ENCODE assay signal across 8 cellular contexts in the genomic region with DNA sequence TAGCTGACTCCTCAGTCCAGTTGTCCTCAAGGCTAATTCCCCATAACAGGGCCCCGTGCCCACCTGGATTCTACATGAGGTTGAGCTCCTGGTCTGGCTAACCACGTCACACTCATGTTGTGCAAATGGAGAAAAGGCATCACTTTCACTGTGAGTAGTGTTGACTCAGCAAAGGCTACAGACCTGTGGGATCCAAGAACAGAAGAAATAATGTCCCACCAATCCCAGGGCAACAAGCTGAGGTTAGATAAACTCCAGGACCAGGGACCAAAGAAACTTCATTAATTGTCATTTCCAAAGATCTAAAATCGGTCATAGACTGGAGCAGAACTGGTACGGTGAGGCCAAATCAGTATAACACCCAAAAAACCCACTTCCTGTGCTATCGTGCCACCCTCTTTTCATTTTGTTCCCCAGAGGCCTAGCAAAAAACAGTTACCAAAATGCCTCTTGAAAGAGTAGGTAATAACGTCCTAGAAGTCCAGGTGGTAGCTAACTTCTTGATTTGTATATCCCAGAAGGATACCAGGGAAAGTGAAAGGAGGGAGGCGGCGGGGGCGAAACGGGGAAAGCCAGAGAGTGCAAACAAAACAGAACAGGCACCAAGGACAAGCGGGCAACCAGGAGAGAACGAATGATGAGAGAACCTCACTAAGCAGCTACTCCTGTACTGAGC. TPM values are rescaled to one million over a fixed set of nuclear protein-coding genes. Genes with fewer than 3 reads are reported as not detected.
DNase-seq lines count a peak whose midpoint lies in the region; ATAC-seq, FAIRE-seq and TF ChIP-seq lines count a peak whose summit lies in the region.

No MANE protein-coding gene starts in this region.

- no peaks in the 10 kb centered on the region for H4K20me1 ChIP-seq in keratinocyte (ENCODE audit: control insufficient read depth, extremely low read depth, insufficient read depth, low read length)

- ATAC-seq in HG03571 (IDR thresholded peaks at IDR 0.05; ENCODE audit: unreplicated experiment): peak; percentile 29
- ATAC-seq in GM19035 (IDR thresholded peaks at IDR 0.05; ENCODE audit: unreplicated experiment): no peak

- DNase-seq in AG04450 (ENCODE audit: low read depth, low spot score) (no peak), keratinocyte (ENCODE audit: low read depth, low spot score) (no peak), ovary (no peak), NCI-H2107 (lab: John Stamatoyannopoulos, UW) (no peak)
- DNase-seq in activated T-cell treated with anti-CD3 and anti-CD28 coated beads, Interleukin-2, amount 50 U/mL, for 1 hour: peak; percentile 34

- TF ChIP-seq EP300 in ovary (IDR thresholded peaks at IDR 0.05): no peak

- no peak overlapping the region for H2AFZ ChIP-seq in keratinocyte (ENCODE audit: control insufficient read depth, low read length)

- peak overlapping the region; percentile 83 for H3K9ac ChIP-seq in keratinocyte (ENCODE audit: control insufficient read depth, extremely low read depth, insufficient read depth, low read length)
- H3K9ac ChIP-seq in subcutaneous abdominal adipose tissue (ENCODE audit: low read length in 5 of 5): peak overlapping the region; percentile 81 to 97 (median 95)

- H3K36me3 ChIP-seq in keratinocyte (ENCODE audit: control insufficient read depth in 2 of 2, extremely low read depth in 1 of 2, insufficient read depth in 2 of 2, low read length in 2 of 2) (peaks cover 22 to 40% of the 10 kb centered on the region in 2 experiments), subcutaneous abdominal adipose tissue (ENCODE audit: control insufficient read depth in 5 of 5, insufficient read depth in 5 of 5, low read length in 5 of 5) (peaks cover 0 to 43% (median 37%) of the 10 kb centered on the region in 5 donors), ovary (no peaks in the 10 kb centered on the region)

- peak overlapping the region; percentile 82 for H3K4me2 ChIP-seq in keratinocyte (ENCODE audit: control insufficient read depth, extremely low read depth, insufficient read depth, low read depth, low read length)

- TF ChIP-seq POLR2A in ovary (IDR thresholded peaks at IDR 0.05): no peak

- H3K9me3 ChIP-seq in AG04450 (ENCODE audit: control insufficient read depth, insufficient read depth, low read length) (peaks cover 3% of the 10 kb centered on the region; the same call in 1 of the 2 replicates), keratinocyte (ENCODE audit: control insufficient read depth, low read depth, low read length) (no peaks in the 10 kb centered on the region), subcutaneous abdominal adipose tissue (ENCODE audit: control insufficient read depth in 5 of 5, low read length in 5 of 5) (no peaks in the 10 kb centered on the region), ovary (no peaks in the 10 kb centered on the region)

- CTCF ChIA-PET in AG04450 (lab: Charles Lee): interaction anchor here (0.6 to 2.5 kb wide), 7 partner anchors 9 to 439 kb away, joined by 3 to 19 read pairs (median 4); partner anchors contain the start of genes APOA5 and SIDT2

- dilution Hi-C loops in keratinocyte (cut with MboI; ENCODE audit: extremely low pct_ligation_motif_present, low sequenced_read_pairs): no loop called here

- WGBS in ovary, 3 donors: 62 to 71% (median 66%) methylated on average over 12 of the region's 12 CpGs

- intact Hi-C loops in ovary (cut with DNase I): loop anchor here (5.0 to 10.0 kb wide), 4 partner anchors 84 to 438 kb away; partner anchors contain the start of genes BACE1 (in 2 of the 4), APOA5 (in 1 of the 4) and CEP164 (in 1 of the 4)

- H3K79me2 ChIP-seq in keratinocyte (ENCODE audit: control insufficient read depth, insufficient read depth, low read length): peaks cover 43% of the 10 kb centered on the region

- peak overlapping the region; percentile 96 for H3K4me3 ChIP-seq in AG04450 (ENCODE audit: low read depth, low read length)
- peak overlapping the region; percentile 83 to 97 (median 86) for H3K4me3 ChIP-seq in keratinocyte (ENCODE audit: control insufficient read depth in 2 of 3, extremely low read depth in 1 of 3, insufficient read depth in 2 of 3, low read depth in 1 of 3, low read length in 3 of 3)
- H3K4me3 ChIP-seq in subcutaneous abdominal adipose tissue (ENCODE audit: low read depth in 1 of 5, low read length in 5 of 5): peak overlapping the region in 3 of 5 donors; percentile 83 to 97 (median 90)
- H3K4me3 ChIP-seq in ovary: no peak overlapping the region

- no peaks in the 10 kb centered on the region for H3K9me1 ChIP-seq in keratinocyte (ENCODE audit: control insufficient read depth, extremely low read depth, insufficient read depth, low read length)

- H3K27ac ChIP-seq in AG04450 (ENCODE audit: low read depth, low read length) (no peak overlapping the region), keratinocyte (ENCODE audit: control insufficient read depth, insufficient read depth, low read length) (peak overlapping the region; percentile 86), subcutaneous abdominal adipose tissue (ENCODE audit: low read depth, low read length) (no peak overlapping the region), ovary (no peak overlapping the region)

- POLR2A ChIA-PET in AG04450 (lab: Yijun Ruan, JAX): interaction anchor here (0.7 kb wide), 1 partner anchor 468 kb away, joined by 7 read pairs; no protein-coding TSS in a partner anchor

- H3K4me1 ChIP-seq in keratinocyte (ENCODE audit: control insufficient read depth, extremely low read depth, insufficient read depth, low read length) (peaks cover 20% of the 10 kb centered on the region), subcutaneous abdominal adipose tissue (ENCODE audit: control insufficient read depth in 5 of 5, insufficient read depth in 5 of 5, low read length in 5 of 5) (peaks cover 5 to 32% (median 31%) of the 10 kb centered on the region in 5 donors), ovary (ENCODE audit: insufficient read depth) (peaks cover 1% of the 10 kb centered on the region)

- TF ChIP-seq CTCF in AG04450 (IDR thresholded peaks at IDR 0.05; ENCODE audit: low read depth, low read length) (no peak), keratinocyte (optimal IDR thresholded peaks at IDR 0.05 in 1 of 3, IDR thresholded peaks at IDR 0.05 in 1 of 3, conservative IDR thresholded peaks at IDR 0.05 in 1 of 3; ENCODE audit: extremely low read depth in 1 of 3, insufficient read depth in 2 of 3, low read length in 3 of 3) (no peak), ovary (IDR thresholded peaks at IDR 0.05) (no peak)

- peak; percentile 20 for FAIRE-seq in keratinocyte (lab: Jason Lieb, UNC)

- H3K27me3 ChIP-seq in AG04450 (ENCODE audit: control insufficient read depth, insufficient read depth, low read length) (no peaks in the 10 kb centered on the region), keratinocyte (ENCODE audit: control insufficient read depth, extremely low read depth, insufficient read depth, low read length) (no peaks in the 10 kb centered on the region), subcutaneous abdominal adipose tissue (ENCODE audit: control insufficient read depth in 5 of 5, insufficient read depth in 4 of 5, low read length in 5 of 5) (no peaks in the 10 kb centered on the region), ovary (no peaks in the 10 kb centered on the region)

RNA-seq across cellular contexts. Expression of gene PCSK7, which starts 1.4 kb away (rescaled TPM):
- polyA plus RNA-seq in AG04450 (2011; rRNA removed): 23.5 and 26.9 TPM in 2 replicates
- 35.1 and 40.0 TPM in 2 replicates for polyA minus RNA-seq in AG04450 (2011; rRNA and poly(A)+ RNA removed)
- polyA plus RNA-seq in keratinocyte: 32.9 to 48.6 TPM (median 35.4 TPM) in 3 replicates
- 15.4 TPM for polyA plus RNA-seq in keratinocyte (2011; ENCODE audit: low read depth)
- 21.9 and 32.8 TPM in 2 replicates for polyA plus RNA-seq in keratinocyte (2011; cell fraction: cytosol; rRNA removed)
- polyA plus RNA-seq in keratinocyte (2011; cell fraction: nucleus; rRNA removed): 113 and 135 TPM in 2 replicates
- polyA plus RNA-seq in keratinocyte (2012; ENCODE audit: low replicate concordance): 23.6 and 36.6 TPM in 2 replicates
- polyA minus RNA-seq in keratinocyte: 54.1 to 67.0 TPM (median 58.0 TPM) in 3 replicates
- 55.1 TPM for polyA minus RNA-seq in keratinocyte (2011; cell fraction: cytosol; rRNA and poly(A)+ RNA removed)
- 59.5 and 89.2 TPM in 2 replicates for polyA minus RNA-seq in keratinocyte (2011; cell fraction: nucleus; rRNA and poly(A)+ RNA removed)
- 10 to 100 TPM; 16.3 to 67.7 (median 32.2) TPM for total RNA-seq in ovary
- polyA plus RNA-seq in ovary: 10 to 100 TPM; 14.5 to 15.7 TPM

RNA-seq across cellular contexts. Expression of gene RNF214, which starts 2.0 kb away (rescaled TPM):
- polyA plus RNA-seq in AG04450 (2011; rRNA removed) (15.1 and 15.2 TPM in 2 replicates), keratinocyte (8.1 to 11.8 TPM (median 11.3 TPM) in 3 replicates), ovary (10 to 100 TPM; 12.8 to 22.7 TPM)
- 42.4 and 52.5 TPM in 2 replicates for polyA minus RNA-seq in AG04450 (2011; rRNA and poly(A)+ RNA removed)
- 25.3 TPM for polyA plus RNA-seq in keratinocyte (2011; ENCODE audit: low read depth)
- polyA plus RNA-seq in keratinocyte (2011; cell fraction: cytosol; rRNA removed): 10.0 and 10.2 TPM in 2 replicates
- 16.0 and 16.9 TPM in 2 replicates for polyA plus RNA-seq in keratinocyte (2011; cell fraction: nucleus; rRNA removed)
- 8.7 and 8.8 TPM in 2 replicates for polyA plus RNA-seq in keratinocyte (2012; ENCODE audit: low replicate concordance)
- polyA minus RNA-seq in keratinocyte: 19.0 to 33.1 TPM (median 21.6 TPM) in 3 replicates
- polyA minus RNA-seq in keratinocyte (2011; cell fraction: cytosol; rRNA and poly(A)+ RNA removed): 9.0 TPM
- polyA minus RNA-seq in keratinocyte (2011; cell fraction: nucleus; rRNA and poly(A)+ RNA removed): 11.7 and 14.7 TPM in 2 replicates
- 10 to 100 TPM in 6 of 7 donors, 1 to 10 TPM in 1; 9.7 to 40.9 (median 29.3) TPM for total RNA-seq in ovary

RNA-seq across cellular contexts. Expression of gene TAGLN, which starts 31.3 kb away (rescaled TPM):
- 3,100 and 3,444 TPM in 2 replicates for polyA plus RNA-seq in AG04450 (2011; rRNA removed)
- 838 and 956 TPM in 2 replicates for polyA minus RNA-seq in AG04450 (2011; rRNA and poly(A)+ RNA removed)
- polyA plus RNA-seq in keratinocyte: 20.5 to 85.4 TPM (median 26.6 TPM) in 3 replicates
- polyA plus RNA-seq in keratinocyte (2011; ENCODE audit: low read depth): 72.5 TPM
- 56.0 and 112 TPM in 2 replicates for polyA plus RNA-seq in keratinocyte (2011; cell fraction: cytosol; rRNA removed)
- 50.5 and 81.3 TPM in 2 replicates for polyA plus RNA-seq in keratinocyte (2011; cell fraction: nucleus; rRNA removed)
- 14.5 and 64.7 TPM in 2 replicates for polyA plus RNA-seq in keratinocyte (2012; ENCODE audit: low replicate concordance)
- 4.3 to 37.9 TPM (median 8.0 TPM) in 3 replicates for polyA minus RNA-seq in keratinocyte
- 25.7 TPM for polyA minus RNA-seq in keratinocyte (2011; cell fraction: cytosol; rRNA and poly(A)+ RNA removed)
- polyA minus RNA-seq in keratinocyte (2011; cell fraction: nucleus; rRNA and poly(A)+ RNA removed): 18.9 and 34.0 TPM in 2 replicates
- 1,000 to 10,000 TPM in 3 of 7 donors, 100 to 1,000 TPM in 4; 491 to 2,646 (median 828) TPM for total RNA-seq in ovary
- 1,000 to 10,000 TPM; 1,650 to 3,307 TPM for polyA plus RNA-seq in ovary

RNA-seq across cellular contexts. Expression of gene SIDT2, which starts 51.9 kb away (rescaled TPM):
- polyA plus RNA-seq in AG04450 (2011; rRNA removed): 32.5 and 45.0 TPM in 2 replicates
- 59.4 and 84.3 TPM in 2 replicates for polyA minus RNA-seq in AG04450 (2011; rRNA and poly(A)+ RNA removed)
- 9.8 to 14.3 TPM (median 12.6 TPM) in 3 replicates for polyA plus RNA-seq in keratinocyte
- 24.4 TPM for polyA plus RNA-seq in keratinocyte (2011; ENCODE audit: low read depth)
- 11.1 and 11.9 TPM in 2 replicates for polyA plus RNA-seq in keratinocyte (2011; cell fraction: cytosol; rRNA removed)
- 53.7 and 63.4 TPM in 2 replicates for polyA plus RNA-seq in keratinocyte (2011; cell fraction: nucleus; rRNA removed)
- 11.4 and 17.9 TPM in 2 replicates for polyA plus RNA-seq in keratinocyte (2012; ENCODE audit: low replicate concordance)
- 34.9 to 72.0 TPM (median 34.9 TPM) in 3 replicates for polyA minus RNA-seq in keratinocyte
- polyA minus RNA-seq in keratinocyte (2011; cell fraction: cytosol; rRNA and poly(A)+ RNA removed): 13.2 TPM
- polyA minus RNA-seq in keratinocyte (2011; cell fraction: nucleus; rRNA and poly(A)+ RNA removed): 39.6 and 59.0 TPM in 2 replicates
- 100 to 1,000 TPM in 1 of 7 donors, 10 to 100 TPM in 6; 36.5 to 141 (median 73.7) TPM for total RNA-seq in ovary
- 100 to 1,000 TPM in 1 of 2 donors, 10 to 100 TPM in 1; 59.2 to 106 TPM for polyA plus RNA-seq in ovary

Comparison
In these comparisons a context has a peak if more than half of its experiments do, and no peak if none do; other contexts are left out.
1. RNA of gene TAGLN, which starts 31.3 kb away (polyA plus RNA-seq): 1,650 to 3,307 TPM in ovary and 3,100 to 3,444 TPM in AG04450; 14.5 to 112 TPM in keratinocyte; every median in the first group is over 10 times any median in the second.